23 cellular contexts compared by ENCODE assay signal in the genomic region with DNA sequence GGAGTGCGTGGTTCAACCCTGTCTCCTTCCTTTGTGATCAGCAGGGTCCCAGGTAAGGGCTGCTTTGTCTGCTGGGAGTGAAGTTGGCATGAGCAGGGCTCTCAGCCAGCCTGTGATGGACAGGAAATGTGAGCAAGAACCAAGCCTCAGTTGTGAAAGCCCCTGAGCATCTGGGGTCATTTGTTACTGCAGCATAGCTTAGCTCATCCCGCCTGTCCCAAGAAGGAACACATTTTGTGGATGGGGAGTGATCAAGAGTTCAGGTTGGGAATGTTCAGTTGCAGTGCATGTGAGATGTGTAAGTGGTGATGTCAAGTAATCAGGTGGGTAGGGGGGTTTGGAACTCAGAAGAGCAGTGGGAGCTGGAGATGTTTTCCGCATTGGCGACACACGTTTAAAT.
"Had no signal": no experiment of that assay in that cellular context is flagged by ENCODE, and none has a peak within 500 bp of the region (broad histone marks: within the 10 kb centered on the region; RNA-seq: fewer than 3 reads in every experiment).

No MANE protein-coding gene starts in this region.

- H3K9me3 Mint-ChIP-seq: natural killer cell had no signal

- H3K9me3 ChIP-seq: prostate gland, stomach, suprapubic skin, transverse colon had no signal

- H3K4me1 ChIP-seq: stomach, suprapubic skin, transverse colon, uterus had no signal

- ATAC-seq: activated T-cell treated with anti-CD3 and anti-CD28 coated beads, Interleukin-2, amount 50 U/mL, for 4 hours; foreskin keratinocyte; natural killer cell had no signal

- H3K27ac ChIP-seq: stomach, suprapubic skin, transverse colon, uterus, WERI-Rb-1 had no signal

- DNase-seq: activated CD4-positive, alpha-beta T cell treated with anti-CD3 and anti-CD28 coated beads for 1 hour; activated CD4-positive, alpha-beta T cell treated with anti-CD3 and anti-CD28 coated beads, Interleukin-2, amount 50 U/mL, for 1 hour; activated CD8-positive, alpha-beta memory T cell treated with anti-CD3 and anti-CD28 coated beads, Interleukin-2, amount 50 U/mL, for 48 hours; activated naive CD4-positive, alpha-beta T cell treated with Interleukin-2 at 50 U/mL for 16 hours; activated naive CD8-positive, alpha-beta T cell treated with anti-CD3 and anti-CD28 coated beads for 36 hours; activated T-cell treated with anti-CD3 and anti-CD28 coated beads, Interleukin-2, amount 50 U/mL, for 4 hours; central memory CD4-positive, alpha-beta T cell; dermis blood vessel endothelial cell; effector CD8-positive, alpha-beta T cell; erythroblast; foreskin keratinocyte; kidney; natural killer cell; stimulated activated CD4-positive, alpha-beta T cell treated with anti-CD3 and anti-CD28 coated beads, Interleukin-4, amount 100 ng/mL, for 24 hours; stomach; transverse colon; uterus; WERI-Rb-1 had no signal

- H3K4me3 Mint-ChIP-seq: activated naive CD8-positive, alpha-beta T cell treated with anti-CD3 and anti-CD28 coated beads for 36 hours; activated T-cell treated with anti-CD3 and anti-CD28 coated beads, Interleukin-2, amount 50 U/mL, for 4 hours; mesothelial cell of epicardium; natural killer cell had no signal

- H3K4me3 ChIP-seq: lung, prostate gland, stomach, suprapubic skin, transverse colon, uterus had no signal

- H3K27me3 Mint-ChIP-seq: activated naive CD8-positive, alpha-beta T cell treated with anti-CD3 and anti-CD28 coated beads for 36 hours had no signal

- FAIRE-seq: astrocyte, kidney had no signal

- H3K27me3 ChIP-seq: foreskin keratinocyte, stomach, suprapubic skin, transverse colon, uterus had no signal

- H3K27ac Mint-ChIP-seq: activated naive CD8-positive, alpha-beta T cell treated with anti-CD3 and anti-CD28 coated beads for 36 hours; mesothelial cell of epicardium; natural killer cell had no signal

- H3K36me3 Mint-ChIP-seq: natural killer cell had no signal

- H3K36me3 ChIP-seq: prostate gland, stomach, suprapubic skin, transverse colon, uterus had no signal
